Comparison of ENCODE assay signal across 1 cellular context in the genomic region with DNA sequence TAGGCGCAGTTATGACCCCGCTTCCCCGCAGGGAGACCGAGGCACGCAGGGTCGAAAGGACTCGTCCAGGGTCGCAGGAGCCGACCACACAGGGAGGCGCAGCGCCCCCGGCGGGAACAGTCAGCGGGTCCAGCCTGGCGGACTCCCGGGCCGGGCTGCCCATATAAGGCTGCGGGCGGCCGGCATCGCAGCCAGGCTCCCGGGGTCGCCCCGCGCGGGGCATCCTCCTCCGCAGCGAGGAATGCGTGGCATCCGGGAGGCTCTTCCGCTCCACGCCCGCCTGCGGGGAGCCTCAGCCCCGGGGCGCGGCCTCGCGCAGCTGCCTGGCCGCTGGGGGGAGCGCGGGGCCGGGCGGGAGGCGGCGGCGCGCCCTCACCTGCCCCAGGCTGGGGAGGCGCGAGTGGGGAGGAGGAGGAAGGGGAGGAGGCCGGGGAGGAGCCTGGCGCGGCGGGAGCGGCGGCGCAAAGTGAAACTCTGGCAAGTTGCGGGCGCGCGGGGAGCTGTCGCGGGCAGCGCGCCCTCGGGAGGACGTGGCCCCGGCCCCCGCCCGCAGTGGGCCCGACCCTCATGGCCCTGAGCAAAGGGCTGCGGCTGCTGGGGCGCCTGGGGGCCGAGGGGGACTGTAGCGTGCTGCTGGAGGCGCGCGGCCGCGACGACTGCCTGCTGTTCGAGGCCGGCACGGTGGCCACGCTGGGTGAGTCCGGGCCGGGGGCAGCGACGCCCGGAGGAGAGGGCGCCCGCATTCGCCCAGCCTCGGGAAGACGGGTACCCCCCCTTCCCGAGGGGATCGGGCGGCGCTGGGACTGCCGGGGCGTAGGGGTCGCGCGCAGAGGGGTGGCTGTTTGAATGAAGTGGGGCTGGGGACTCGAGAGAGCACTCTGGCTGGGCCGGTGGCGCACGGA.
TF ChIP-seq lines count a peak whose summit lies in the region.

A gene with protein sequence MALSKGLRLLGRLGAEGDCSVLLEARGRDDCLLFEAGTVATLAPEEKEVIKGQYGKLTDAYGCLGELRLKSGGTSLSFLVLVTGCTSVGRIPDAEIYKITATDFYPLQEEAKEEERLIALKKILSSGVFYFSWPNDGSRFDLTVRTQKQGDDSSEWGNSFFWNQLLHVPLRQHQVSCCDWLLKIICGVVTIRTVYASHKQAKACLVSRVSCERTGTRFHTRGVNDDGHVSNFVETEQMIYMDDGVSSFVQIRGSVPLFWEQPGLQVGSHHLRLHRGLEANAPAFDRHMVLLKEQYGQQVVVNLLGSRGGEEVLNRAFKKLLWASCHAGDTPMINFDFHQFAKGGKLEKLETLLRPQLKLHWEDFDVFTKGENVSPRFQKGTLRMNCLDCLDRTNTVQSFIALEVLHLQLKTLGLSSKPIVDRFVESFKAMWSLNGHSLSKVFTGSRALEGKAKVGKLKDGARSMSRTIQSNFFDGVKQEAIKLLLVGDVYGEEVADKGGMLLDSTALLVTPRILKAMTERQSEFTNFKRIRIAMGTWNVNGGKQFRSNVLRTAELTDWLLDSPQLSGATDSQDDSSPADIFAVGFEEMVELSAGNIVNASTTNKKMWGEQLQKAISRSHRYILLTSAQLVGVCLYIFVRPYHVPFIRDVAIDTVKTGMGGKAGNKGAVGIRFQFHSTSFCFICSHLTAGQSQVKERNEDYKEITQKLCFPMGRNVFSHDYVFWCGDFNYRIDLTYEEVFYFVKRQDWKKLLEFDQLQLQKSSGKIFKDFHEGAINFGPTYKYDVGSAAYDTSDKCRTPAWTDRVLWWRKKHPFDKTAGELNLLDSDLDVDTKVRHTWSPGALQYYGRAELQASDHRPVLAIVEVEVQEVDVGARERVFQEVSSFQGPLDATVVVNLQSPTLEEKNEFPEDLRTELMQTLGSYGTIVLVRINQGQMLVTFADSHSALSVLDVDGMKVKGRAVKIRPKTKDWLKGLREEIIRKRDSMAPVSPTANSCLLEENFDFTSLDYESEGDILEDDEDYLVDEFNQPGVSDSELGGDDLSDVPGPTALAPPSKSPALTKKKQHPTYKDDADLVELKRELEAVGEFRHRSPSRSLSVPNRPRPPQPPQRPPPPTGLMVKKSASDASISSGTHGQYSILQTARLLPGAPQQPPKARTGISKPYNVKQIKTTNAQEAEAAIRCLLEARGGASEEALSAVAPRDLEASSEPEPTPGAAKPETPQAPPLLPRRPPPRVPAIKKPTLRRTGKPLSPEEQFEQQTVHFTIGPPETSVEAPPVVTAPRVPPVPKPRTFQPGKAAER (N-terminal part only) (plus strand): TSS at position 469 of the 902 bp plus-strand sequence. CDS start 99 bp downstream, at position 568.

TF ChIP-seq in K562, 482 proteins besides CTCF, POLR2A, EP300 and RAD21 (continued from another document):
- TF ChIP-seq, protein P1, sequence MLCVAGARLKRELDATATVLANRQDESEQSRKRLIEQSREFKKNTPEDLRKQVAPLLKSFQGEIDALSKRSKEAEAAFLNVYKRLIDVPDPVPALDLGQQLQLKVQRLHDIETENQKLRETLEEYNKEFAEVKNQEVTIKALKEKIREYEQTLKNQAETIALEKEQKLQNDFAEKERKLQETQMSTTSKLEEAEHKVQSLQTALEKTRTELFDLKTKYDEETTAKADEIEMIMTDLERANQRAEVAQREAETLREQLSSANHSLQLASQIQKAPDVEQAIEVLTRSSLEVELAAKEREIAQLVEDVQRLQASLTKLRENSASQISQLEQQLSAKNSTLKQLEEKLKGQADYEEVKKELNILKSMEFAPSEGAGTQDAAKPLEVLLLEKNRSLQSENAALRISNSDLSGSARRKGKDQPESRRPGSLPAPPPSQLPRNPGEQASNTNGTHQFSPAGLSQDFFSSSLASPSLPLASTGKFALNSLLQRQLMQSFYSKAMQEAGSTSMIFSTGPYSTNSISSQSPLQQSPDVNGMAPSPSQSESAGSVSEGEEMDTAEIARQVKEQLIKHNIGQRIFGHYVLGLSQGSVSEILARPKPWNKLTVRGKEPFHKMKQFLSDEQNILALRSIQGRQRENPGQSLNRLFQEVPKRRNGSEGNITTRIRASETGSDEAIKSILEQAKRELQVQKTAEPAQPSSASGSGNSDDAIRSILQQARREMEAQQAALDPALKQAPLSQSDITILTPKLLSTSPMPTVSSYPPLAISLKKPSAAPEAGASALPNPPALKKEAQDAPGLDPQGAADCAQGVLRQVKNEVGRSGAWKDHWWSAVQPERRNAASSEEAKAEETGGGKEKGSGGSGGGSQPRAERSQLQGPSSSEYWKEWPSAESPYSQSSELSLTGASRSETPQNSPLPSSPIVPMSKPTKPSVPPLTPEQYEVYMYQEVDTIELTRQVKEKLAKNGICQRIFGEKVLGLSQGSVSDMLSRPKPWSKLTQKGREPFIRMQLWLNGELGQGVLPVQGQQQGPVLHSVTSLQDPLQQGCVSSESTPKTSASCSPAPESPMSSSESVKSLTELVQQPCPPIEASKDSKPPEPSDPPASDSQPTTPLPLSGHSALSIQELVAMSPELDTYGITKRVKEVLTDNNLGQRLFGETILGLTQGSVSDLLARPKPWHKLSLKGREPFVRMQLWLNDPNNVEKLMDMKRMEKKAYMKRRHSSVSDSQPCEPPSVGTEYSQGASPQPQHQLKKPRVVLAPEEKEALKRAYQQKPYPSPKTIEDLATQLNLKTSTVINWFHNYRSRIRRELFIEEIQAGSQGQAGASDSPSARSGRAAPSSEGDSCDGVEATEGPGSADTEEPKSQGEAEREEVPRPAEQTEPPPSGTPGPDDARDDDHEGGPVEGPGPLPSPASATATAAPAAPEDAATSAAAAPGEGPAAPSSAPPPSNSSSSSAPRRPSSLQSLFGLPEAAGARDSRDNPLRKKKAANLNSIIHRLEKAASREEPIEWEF (CRISPR knock-in tag; IDR thresholded peaks at IDR 0.05) = no peak
- TF ChIP-seq CBX1 (IDR thresholded peaks at IDR 0.05; ENCODE audit: low read depth) = no peak; the same call in none of the 2 replicates
- TF ChIP-seq SIN3B (IDR thresholded peaks at IDR 0.05; ENCODE audit: low read depth) = peak; percentile 58
- peak; percentile 96 for TF ChIP-seq RB1 (IDR thresholded peaks at IDR 0.05; ENCODE audit: low read depth)
- TF ChIP-seq FOXJ2 (tag; IDR thresholded peaks at IDR 0.05) = no peak
